Comparison of ENCODE assay signal across 20 cellular contexts in the genomic region with DNA sequence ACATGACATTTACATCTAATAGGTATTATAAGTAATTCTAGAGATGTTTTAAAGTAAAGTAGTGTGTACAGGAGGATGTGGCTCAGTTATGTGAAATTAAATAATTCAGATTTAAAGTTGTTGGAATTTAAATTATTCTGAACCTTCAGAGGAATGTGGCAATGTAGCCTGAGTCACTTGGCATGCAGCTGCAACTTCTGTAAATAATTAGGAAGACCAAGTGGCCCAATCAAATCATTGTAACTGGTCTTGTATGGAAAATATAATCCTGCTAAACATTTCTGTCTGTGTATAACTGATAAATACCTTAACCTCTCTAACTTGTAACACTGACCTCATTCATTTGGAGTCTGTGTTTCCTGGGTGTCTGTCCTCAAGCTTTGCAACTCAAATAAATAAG.
DNase-seq lines count a peak whose midpoint lies in the region; ATAC-seq, FAIRE-seq and TF ChIP-seq lines count a peak whose summit lies in the region.
"Had no signal": no experiment of that assay in that cellular context is flagged by ENCODE, and none has a peak within 500 bp of the region (broad histone marks: within the 10 kb centered on the region; RNA-seq: fewer than 3 reads in every experiment).

No MANE protein-coding gene starts in this region.

- no peak overlapping the region for H3K27ac Mint-ChIP-seq in astrocyte (ENCODE audit: unreplicated experiment)
- H3K27ac Mint-ChIP-seq in T-helper 17 cell = no peak overlapping the region
- H3K27ac Mint-ChIP-seq: B cell had no signal

- no peaks in the 10 kb centered on the region for H3K9me3 Mint-ChIP-seq in astrocyte (ENCODE audit: unreplicated experiment)

- H3K27me3 Mint-ChIP-seq in astrocyte (ENCODE audit: low read depth, unreplicated experiment) (no peaks in the 10 kb centered on the region), T-helper 17 cell (no peaks in the 10 kb centered on the region)
- H3K27me3 Mint-ChIP-seq: B cell had no signal

- no peak overlapping the region for H3K27ac ChIP-seq in A673 (ENCODE audit: low read depth, low read length, poor library complexity, severe bottlenecking)
- no peak overlapping the region for H3K27ac ChIP-seq in astrocyte (ENCODE audit: low read depth, low read length)
- H3K27ac ChIP-seq in foreskin keratinocyte = no peak overlapping the region
- H3K27ac ChIP-seq in SJCRH30 = no peak overlapping the region
- H3K27ac ChIP-seq: dorsolateral prefrontal cortex, gastroesophageal sphincter, HL-60, right lobe of liver had no signal

- H3K4me1 Mint-ChIP-seq in astrocyte (ENCODE audit: low read depth, unreplicated experiment) = no peaks in the 10 kb centered on the region
- no peaks in the 10 kb centered on the region for H3K4me1 Mint-ChIP-seq in T-helper 17 cell
- H3K4me1 Mint-ChIP-seq: B cell, neural crest cell had no signal

- H3K9ac ChIP-seq in astrocyte (ENCODE audit: low read length) = no peak overlapping the region

- CTCF ChIA-PET in A673 (lab: Charles Lee) = no interaction called here

- DNase-seq in A673 (ENCODE audit: low spot score) (peak; percentile 62), GM04503 (ENCODE audit: low read depth) (peak; percentile 26), astrocyte (ENCODE audit: low read depth) (peak; percentile 67), foreskin keratinocyte (peak; percentile 19 to 35), SJCRH30 (no peak), T-helper 17 cell (no peak)
- DNase-seq: amygdala; dorsolateral prefrontal cortex; NCI-H187 treated with DMSO at 0.1 percent for 48 hours; NCI-H526 treated with DMSO at 0.1 percent for 48 hours; PC-3; right lobe of liver; stimulated activated CD4-positive, alpha-beta T cell treated with anti-CD3 and anti-CD28 coated beads, Interleukin-2, amount 100 ng/mL, for 24 hours had no signal

- peaks cover 10% of the 10 kb centered on the region for H3K4me1 ChIP-seq in A673 (ENCODE audit: insufficient read depth, low read length, poor library complexity, severe bottlenecking)
- H3K4me1 ChIP-seq in astrocyte (ENCODE audit: insufficient read depth, low read length) = no peaks in the 10 kb centered on the region
- no peaks in the 10 kb centered on the region for H3K4me1 ChIP-seq in foreskin keratinocyte
- peaks cover 11% of the 10 kb centered on the region; the same call in 1 of the 2 replicates for H3K4me1 ChIP-seq in SJCRH30
- H3K4me1 ChIP-seq: gastroesophageal sphincter, right lobe of liver had no signal

- no peaks in the 10 kb centered on the region for H3K36me3 ChIP-seq in A673 (ENCODE audit: insufficient read depth, low read length, poor library complexity, severe bottlenecking)
- no peaks in the 10 kb centered on the region for H3K36me3 ChIP-seq in astrocyte (ENCODE audit: insufficient read depth, low read length)
- no peaks in the 10 kb centered on the region for H3K36me3 ChIP-seq in SJCRH30
- H3K36me3 ChIP-seq: gastroesophageal sphincter, right lobe of liver had no signal

- H3K9me3 ChIP-seq in A673 (ENCODE audit: low read depth, low read length, poor library complexity, severe bottlenecking) = no peaks in the 10 kb centered on the region
- H3K9me3 ChIP-seq in astrocyte (ENCODE audit: insufficient read depth, low read depth, low read length) = no peaks in the 10 kb centered on the region
- 0 out of 2 replicates have a peak, but pooled peaks cover 2% of the 10 kb centered on the region for H3K9me3 ChIP-seq in SJCRH30 (replicated peaks)
- H3K9me3 ChIP-seq in T-helper 17 cell (ENCODE audit: control insufficient read depth, low read length, poor library complexity, severe bottlenecking) = no peaks in the 10 kb centered on the region
- H3K9me3 ChIP-seq: gastroesophageal sphincter, right lobe of liver had no signal

- no peaks in the 10 kb centered on the region for H3K79me2 ChIP-seq in astrocyte (ENCODE audit: insufficient read depth, low read length)

- POLR2A ChIA-PET in A673 (lab: Charles Lee; ENCODE audit: low non-redundant PET) = no interaction called here

- H3K36me3 Mint-ChIP-seq in astrocyte (ENCODE audit: low read depth, unreplicated experiment) (no peaks in the 10 kb centered on the region), T-helper 17 cell (ENCODE audit: low read depth) (no peaks in the 10 kb centered on the region)

- no peak overlapping the region for H3K4me3 ChIP-seq in A673 (ENCODE audit: low read depth, low read length, poor library complexity, severe bottlenecking)
- H3K4me3 ChIP-seq in astrocyte (ENCODE audit: insufficient read depth, low read depth, low read length) = no peak overlapping the region
- no peak overlapping the region for H3K4me3 ChIP-seq in SJCRH30
- H3K4me3 ChIP-seq: dorsolateral prefrontal cortex, gastroesophageal sphincter, right lobe of liver had no signal

- no peak for ATAC-seq in foreskin keratinocyte
- no peak for ATAC-seq in T-helper 17 cell
- no peak for ATAC-seq in GM19455 (IDR thresholded peaks at IDR 0.05; ENCODE audit: unreplicated experiment)
- ATAC-seq in GM18517 (IDR thresholded peaks at IDR 0.05; ENCODE audit: unreplicated experiment) = no peak
- ATAC-seq: gastroesophageal sphincter, HCT116, PC-3, right lobe of liver had no signal

- no peaks in the 10 kb centered on the region for H4K20me1 ChIP-seq in astrocyte (ENCODE audit: insufficient read depth, low read length)

- no peak for TF ChIP-seq CTCF in A673 (conservative IDR thresholded peaks at IDR 0.05; ENCODE audit: low read depth, low read length)
- TF ChIP-seq CTCF in astrocyte (IDR thresholded peaks at IDR 0.05; ENCODE audit: insufficient read depth, low read depth, low read length) = no peak
- no peak for TF ChIP-seq CTCF in foreskin keratinocyte (conservative IDR thresholded peaks at IDR 0.05)

- no peak overlapping the region for H2AFZ ChIP-seq in astrocyte (ENCODE audit: low read depth, low read length)

- FAIRE-seq in astrocyte (lab: Jason Lieb, UNC) = no peak

- H3K27me3 ChIP-seq in A673 (replicated peaks; ENCODE audit: insufficient read depth, low read depth, low read length, poor library complexity) = no peaks in the 10 kb centered on the region
- no peaks in the 10 kb centered on the region for H3K27me3 ChIP-seq in astrocyte (ENCODE audit: insufficient read depth, low read length)
- H3K27me3 ChIP-seq in foreskin keratinocyte = no peaks in the 10 kb centered on the region
- no peaks in the 10 kb centered on the region for H3K27me3 ChIP-seq in SJCRH30
- H3K27me3 ChIP-seq: gastroesophageal sphincter, right lobe of liver had no signal

- no TSS peak for BruUV-seq in A673 (replicated peaks; lab: Mats Ljungman, UMichigan)

- intact Hi-C loops in A673 (cut with micrococcal nuclease; ENCODE audit: unreplicated experiment) = no loop called here

- H3K4me3 Mint-ChIP-seq in astrocyte (ENCODE audit: unreplicated experiment) = no peak overlapping the region
- no peak overlapping the region for H3K4me3 Mint-ChIP-seq in T-helper 17 cell
- H3K4me3 Mint-ChIP-seq: B cell, neural crest cell had no signal

- H3K4me2 ChIP-seq in astrocyte (ENCODE audit: low read length) = no peak overlapping the region

Comparison
In these comparisons a context has a peak if more than half of its experiments do, and no peak if none do; other contexts are left out.
1. DNase-seq: peak in A673 (single experiment), GM04503 (single experiment), astrocyte (single experiment) and foreskin keratinocyte (2 of 2); none in SJCRH30 (0 of 2) and T-helper 17 cell (0 of 3).